ENCODE assay signal across 18 cellular contexts in the genomic region with DNA sequence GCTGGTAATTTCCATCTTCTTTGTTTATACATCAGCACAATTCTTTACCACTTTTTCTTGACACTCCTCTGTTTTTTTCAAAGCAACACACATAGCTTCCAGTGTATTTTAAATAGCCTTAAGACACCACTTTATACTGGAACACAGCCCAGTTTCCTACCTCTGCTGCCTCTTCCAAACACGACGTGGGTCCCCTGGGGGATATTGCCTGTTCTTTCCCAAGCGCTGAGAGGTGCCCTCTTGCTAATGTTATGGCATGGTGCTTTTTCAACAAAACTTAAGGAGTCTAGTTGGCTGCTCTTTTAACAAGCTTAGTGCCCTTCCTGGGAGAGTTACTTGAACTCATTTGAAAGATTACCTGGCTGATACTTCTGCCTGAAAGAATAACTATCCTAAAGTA.
DNase-seq lines count a peak whose midpoint lies in the region; ATAC-seq and TF ChIP-seq lines count a peak whose summit lies in the region.
"Had no signal": no experiment of that assay in that cellular context is flagged by ENCODE, and none has a peak within 500 bp of the region (broad histone marks: within the 10 kb centered on the region; RNA-seq: fewer than 3 reads in every experiment).

No MANE protein-coding gene starts in this region.

- no peak overlapping the region for H2AFZ ChIP-seq in mammary epithelial cell (ENCODE audit: low read depth, low read length)

- H3K4me3 ChIP-seq in mammary epithelial cell (replicated peaks in 1 of 3; ENCODE audit: insufficient read depth in 1 of 3, low read depth in 2 of 3, low read length in 3 of 3): no peak overlapping the region
- H3K4me3 ChIP-seq: GM12878 had no signal

- no peaks in the 10 kb centered on the region for H3K4me1 Mint-ChIP-seq in MCF 10A (ENCODE audit: insufficient read depth, unreplicated experiment)

- H3K27me3 ChIP-seq in mammary epithelial cell (ENCODE audit: insufficient read depth, low read length): no peaks in the 10 kb centered on the region

- no peaks in the 10 kb centered on the region for H4K20me1 ChIP-seq in mammary epithelial cell (ENCODE audit: insufficient read depth, low read length)

- ATAC-seq in HG03196 (IDR thresholded peaks at IDR 0.05; ENCODE audit: unreplicated experiment): no peak
- ATAC-seq: GM12878 had no signal

- POLR2A ChIA-PET in MCF 10A (lab: Yijun Ruan, JAX): no interaction called here

- WGBS in mammary epithelial cell (ENCODE audit: low coverage, missing lambda C conversion rate): 21% methylated on average over 3 of the region's 3 CpGs

- no peaks in the 10 kb centered on the region for H3K9me3 ChIP-seq in mammary epithelial cell (replicated peaks; ENCODE audit: insufficient read depth, low read length)
- H3K9me3 ChIP-seq: SK-N-SH had no signal

- H3K4me2 ChIP-seq in mammary epithelial cell (ENCODE audit: insufficient read depth, low read depth, low read length): no peak overlapping the region
- H3K4me2 ChIP-seq: SK-N-SH had no signal

- H3K9me3 Mint-ChIP-seq in MCF 10A (ENCODE audit: unreplicated experiment): peaks cover 7% of the 10 kb centered on the region

- BruUV-seq in MCF 10A (replicated peaks; lab: Mats Ljungman, UMichigan) (no TSS peak), mammary epithelial cell (replicated peaks; lab: Mats Ljungman, UMichigan) (no TSS peak)

- TF ChIP-seq CTCF in MCF 10A (IDR thresholded peaks at IDR 0.05; ENCODE audit: unreplicated experiment): no peak
- no peak for TF ChIP-seq CTCF in mammary epithelial cell (conservative IDR thresholded peaks at IDR 0.05 in 1 of 2, IDR thresholded peaks at IDR 0.05 in 1 of 2; ENCODE audit: extremely low read depth in 1 of 2, insufficient read depth in 1 of 2, low read depth in 1 of 2, low read length in 2 of 2)

- no peak overlapping the region for H3K4me3 Mint-ChIP-seq in MCF 10A (ENCODE audit: unreplicated experiment)
- H3K4me3 Mint-ChIP-seq: CD14-positive monocyte had no signal

- CTCF ChIA-PET in MCF 10A (lab: Yijun Ruan, JAX): interaction anchor here (0.6 to 1.3 kb wide), 4 partner anchors 11 to 203 kb away, joined by 3 to 7 read pairs (median 5); no protein-coding TSS in a partner anchor
- CTCF ChIA-PET in mammary epithelial cell (lab: Charles Lee; ENCODE audit: low non-redundant PET): no interaction called here

- no peak overlapping the region for H3K9ac ChIP-seq in mammary epithelial cell (ENCODE audit: insufficient read depth, low read length)
- H3K9ac ChIP-seq: SK-N-SH had no signal

- intact Hi-C loops in MCF 10A (cut with micrococcal nuclease): no loop called here
- intact Hi-C loops in mammary epithelial cell (cut with micrococcal nuclease): no loop called here

- H3K27ac ChIP-seq in mammary epithelial cell (ENCODE audit: insufficient read depth, low read depth, low read length): no peak overlapping the region

- H3K4me1 ChIP-seq in mammary epithelial cell (ENCODE audit: insufficient read depth, low read length): no peaks in the 10 kb centered on the region

- no peak overlapping the region for H3K27ac Mint-ChIP-seq in MCF 10A (ENCODE audit: low read depth, unreplicated experiment)
- H3K27ac Mint-ChIP-seq: CD14-positive monocyte had no signal

- no peaks in the 10 kb centered on the region for H3K36me3 Mint-ChIP-seq in MCF 10A (ENCODE audit: insufficient read depth, unreplicated experiment)
- H3K36me3 Mint-ChIP-seq: CD14-positive monocyte had no signal

- no peaks in the 10 kb centered on the region for H3K36me3 ChIP-seq in mammary epithelial cell (ENCODE audit: insufficient read depth, low read length)

- dilution Hi-C loops in mammary epithelial cell (cut with HindIII; ENCODE audit: low sequenced_read_pairs): no loop called here

- H3K79me2 ChIP-seq in mammary epithelial cell (ENCODE audit: insufficient read depth, low read length): no peaks in the 10 kb centered on the region

- H3K27me3 Mint-ChIP-seq in MCF 10A (ENCODE audit: insufficient read depth, unreplicated experiment): peaks cover 11% of the 10 kb centered on the region

- peak; percentile 29 for DNase-seq in MCF 10A (ENCODE audit: unreplicated experiment)
- DNase-seq in mammary epithelial cell: no peak
- DNase-seq in NCI-H187 treated with DMSO at 0.1 percent for 48 hours (lab: John Stamatoyannopoulos, UW): peak; percentile 50
- peak; percentile 39 for DNase-seq in NCI-H524 treated with DMSO at 0.1 percent for 48 hours (lab: John Stamatoyannopoulos, UW)
- DNase-seq in SW 1271 (lab: John Stamatoyannopoulos, UW): no peak
- DNase-seq in activated gamma-delta T cell (lab: John Stamatoyannopoulos, UW): no peak
- DNase-seq: ACHN, AML-193, DND-41, GDM1, HCEC 1CT, KG1, NCI-H774, Right ventricle myocardium superior, SK-N-SH had no signal

- in situ Hi-C loops in mammary epithelial cell (cut with MboI; ENCODE audit: low sequenced_read_pairs in 2 of 2): no loop called here

Comparison
In these comparisons a context has a peak if more than half of its experiments do, and no peak if none do; other contexts are left out.
1. DNase-seq: peak in MCF 10A (single experiment), NCI-H187 treated with DMSO at 0.1 percent for 48 hours (single experiment) and NCI-H524 treated with DMSO at 0.1 percent for 48 hours (single experiment); none in mammary epithelial cell (single experiment), SW 1271 (0 of 2) and activated gamma-delta T cell (single experiment).